In genomic region chr17:38701504-38702165, GRCh38 we compare ENCODE assay signal across 1 cellular context.
TF ChIP-seq lines count a peak whose summit lies in the region.

No MANE protein-coding gene starts in this region.

TF ChIP-seq in HepG2, 621 proteins besides CTCF, POLR2A, EP300 and RAD21 (continued from another document and continues in another):
- TF ChIP-seq ZNF580 (CRISPR knock-in tag; IDR thresholded peaks at IDR 0.05; ENCODE audit: borderline replicate concordance, low read depth) (no peak; the same call in none of the 2 replicates), PCBP1 (IDR thresholded peaks at IDR 0.05; ENCODE audit: borderline replicate concordance, low read depth, low read length) (no peak), TFDP1 (CRISPR knock-in tag; IDR thresholded peaks at IDR 0.05; ENCODE audit: borderline replicate concordance) (no peak), EZH2 (conservative IDR thresholded peaks at IDR 0.05; ENCODE audit: low read depth, low read length) (no peak), RFX5 (IDR thresholded peaks at IDR 0.05; ENCODE audit: low read depth, low read length) (no peak), HNF1A (IDR thresholded peaks at IDR 0.05; ENCODE audit: low read depth) (no peak), HNF1A (CRISPR knock-in tag; IDR thresholded peaks at IDR 0.05; ENCODE audit: borderline replicate concordance) (peak; percentile 37; the same call in 1 of the 2 replicates), E2F2 (CRISPR knock-in tag; IDR thresholded peaks at IDR 0.05; ENCODE audit: borderline replicate concordance) (no peak; the same call in 1 of the 2 replicates), NR3C1 (CRISPR knock-in tag; IDR thresholded peaks at IDR 0.05) (no peak), TBL1XR1 (IDR thresholded peaks at IDR 0.05; ENCODE audit: borderline replicate concordance, low read length, partially characterized antibody) (no peak), PAF1 (CRISPR knock-in tag; IDR thresholded peaks at IDR 0.05) (0 out of 2 replicates have a peak, but pooled peaks have one; percentile 30), ZNF512B (CRISPR knock-in tag; IDR thresholded peaks at IDR 0.05; ENCODE audit: borderline replicate concordance) (no peak), MTA1 (CRISPR knock-in tag; IDR thresholded peaks at IDR 0.05; ENCODE audit: borderline replicate concordance) (no peak; the same call in 1 of the 2 replicates), POLR2AphosphoS2 (IDR thresholded peaks at IDR 0.05; ENCODE audit: low read depth, low read length) (peak; percentile 44; the same call in 1 of the 2 replicates), ZNF75D (CRISPR knock-in tag; IDR thresholded peaks at IDR 0.05; ENCODE audit: borderline replicate concordance) (no peak), GTF3A (CRISPR knock-in tag; conservative IDR thresholded peaks at IDR 0.05) (0 out of 2 replicates have a peak, but pooled peaks have one; percentile 15), ZNF382 (CRISPR knock-in tag; IDR thresholded peaks at IDR 0.05; ENCODE audit: borderline replicate concordance) (no peak), ETV5 (CRISPR knock-in tag; IDR thresholded peaks at IDR 0.05; ENCODE audit: borderline replicate concordance) (no peak), ZZZ3 (CRISPR knock-in tag; IDR thresholded peaks at IDR 0.05; ENCODE audit: borderline replicate concordance) (no peak), ZHX2 (IDR thresholded peaks at IDR 0.05; ENCODE audit: low read depth) (no peak), ZHX2 (CRISPR knock-in tag; IDR thresholded peaks at IDR 0.05; ENCODE audit: borderline replicate concordance) (no peak), ZNF205 (CRISPR knock-in tag; IDR thresholded peaks at IDR 0.05) (no peak), SIX4 (CRISPR knock-in tag; IDR thresholded peaks at IDR 0.05) (no peak), POLR2G (IDR thresholded peaks at IDR 0.05; ENCODE audit: low read depth, low read length) (peak; percentile 72), PRDM4 (CRISPR knock-in tag; IDR thresholded peaks at IDR 0.05; ENCODE audit: borderline replicate concordance) (no peak), SRSF9 (IDR thresholded peaks at IDR 0.05; ENCODE audit: borderline replicate concordance, insufficient read depth, low read depth, low read length, poor library complexity, severe bottlenecking) (no peak), ZNF704 (CRISPR knock-in tag; IDR thresholded peaks at IDR 0.05; ENCODE audit: borderline replicate concordance) (no peak; the same call in 1 of the 2 replicates), RBAK (CRISPR knock-in tag; IDR thresholded peaks at IDR 0.05) (no peak), LCORL (IDR thresholded peaks at IDR 0.05) (no peak), LCORL (CRISPR knock-in tag; IDR thresholded peaks at IDR 0.05) (peak; percentile 4; the same call in 1 of the 2 replicates), AGO1 (IDR thresholded peaks at IDR 0.05; ENCODE audit: low read depth, low read length, poor library complexity, severe bottlenecking) (peak; percentile 20), HINFP (CRISPR knock-in tag; IDR thresholded peaks at IDR 0.05; ENCODE audit: low read depth) (peak; percentile 54; the same call in 1 of the 2 replicates), TOPORS (CRISPR knock-in tag; IDR thresholded peaks at IDR 0.05) (no peak)
